ENCODE assay signal across 17 cellular contexts in the genomic region with DNA sequence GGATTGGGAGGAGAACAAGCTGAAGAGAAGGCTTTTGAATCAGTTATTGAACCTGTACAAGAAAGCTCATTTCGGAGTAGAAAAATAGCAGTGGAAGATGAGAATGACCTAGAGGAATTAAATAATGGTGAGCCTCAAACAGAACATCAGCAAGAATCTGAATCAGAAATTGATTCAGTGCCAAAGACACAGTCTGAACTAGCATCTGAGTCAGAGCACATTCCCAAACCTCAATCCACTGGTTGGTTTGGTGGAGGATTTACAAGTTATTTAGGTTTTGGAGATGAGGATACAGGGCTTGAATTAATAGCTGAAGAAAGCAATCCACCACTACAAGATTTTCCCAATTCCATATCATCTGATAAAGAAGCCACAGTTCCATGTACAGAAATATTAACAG. TPM values are rescaled to one million over a fixed set of nuclear protein-coding genes. Genes with fewer than 3 reads are reported as not detected.
DNase-seq lines count a peak whose midpoint lies in the region; ATAC-seq, FAIRE-seq and TF ChIP-seq lines count a peak whose summit lies in the region.
"Had no signal": no experiment of that assay in that cellular context is flagged by ENCODE, and none has a peak within 500 bp of the region (broad histone marks: within the 10 kb centered on the region; RNA-seq: fewer than 3 reads in every experiment).

No MANE protein-coding gene starts in this region.

- no TSS peak for BruUV-seq in MCF 10A (replicated peaks; lab: Mats Ljungman, UMichigan)

- no peaks in the 10 kb centered on the region for H3K9me3 Mint-ChIP-seq in MCF 10A (ENCODE audit: unreplicated experiment)
- H3K9me3 Mint-ChIP-seq: activated CD4-positive, alpha-beta T cell treated with anti-CD3 and anti-CD28 coated beads, Interleukin-2, amount 10 ng/mL, durations not matched to agents 7 days and 5 days; GM23338 had no signal

- no peaks in the 10 kb centered on the region for H3K4me1 ChIP-seq in breast epithelium
- H3K4me1 ChIP-seq in heart right ventricle = no peaks in the 10 kb centered on the region

- no peak overlapping the region for H3K4me3 Mint-ChIP-seq in MCF 10A (ENCODE audit: unreplicated experiment)
- H3K4me3 Mint-ChIP-seq: activated CD4-positive, alpha-beta T cell treated with anti-CD3 and anti-CD28 coated beads, Interleukin-2, amount 10 ng/mL, durations not matched to agents 7 days and 5 days; GM23338; mesothelial cell of epicardium had no signal

- CTCF ChIA-PET in MCF 10A (lab: Yijun Ruan, JAX) = interaction anchor here (0.6 to 0.9 kb wide), 4 partner anchors 21 to 137 kb away, joined by 3 read pairs; no protein-coding TSS in a partner anchor

- H3K36me3 ChIP-seq in breast epithelium = no peaks in the 10 kb centered on the region
- no peaks in the 10 kb centered on the region for H3K36me3 ChIP-seq in heart right ventricle

- peak overlapping the region; percentile 13 for H3K27ac Mint-ChIP-seq in MCF 10A (ENCODE audit: low read depth, unreplicated experiment)
- H3K27ac Mint-ChIP-seq: activated CD4-positive, alpha-beta T cell treated with anti-CD3 and anti-CD28 coated beads, Interleukin-2, amount 10 ng/mL, durations not matched to agents 7 days and 5 days; GM23338; mesothelial cell of epicardium had no signal

- ATAC-seq in GM21576 (IDR thresholded peaks at IDR 0.05; ENCODE audit: unreplicated experiment) = no peak
- ATAC-seq in heart right ventricle = no peak
- ATAC-seq: GM12878, GM23338 had no signal

- H3K4me3 ChIP-seq in breast epithelium (no peak overlapping the region), heart right ventricle (no peak overlapping the region)
- H3K4me3 ChIP-seq: GM12878, GM23338 had no signal

- TF ChIP-seq POLR2A in breast epithelium (IDR thresholded peaks at IDR 0.05) = no peak

- POLR2A ChIA-PET in MCF 10A (lab: Yijun Ruan, JAX) = interaction anchor here (0.7 to 3.5 kb wide), 5 partner anchors 10 to 133 kb away, joined by 3 to 19 read pairs (median 8); a partner anchor contains a TSS

- intact Hi-C loops in MCF 10A (cut with micrococcal nuclease) (no loop called here), breast epithelium (cut with DNase I; ENCODE audit: low total_unique reads) (no loop called here), heart right ventricle (cut with DNase I) (no loop called here)

- H3K9me3 ChIP-seq in breast epithelium = no peaks in the 10 kb centered on the region
- H3K9me3 ChIP-seq in heart right ventricle = peaks cover 0 to 2% (median 0%) of the 10 kb centered on the region in 11 donors

- peaks cover 12% of the 10 kb centered on the region for H3K4me1 Mint-ChIP-seq in MCF 10A (ENCODE audit: insufficient read depth, unreplicated experiment)
- H3K4me1 Mint-ChIP-seq: activated CD4-positive, alpha-beta T cell treated with anti-CD3 and anti-CD28 coated beads, Interleukin-2, amount 10 ng/mL, durations not matched to agents 7 days and 5 days; GM23338 had no signal

- WGBS in heart right ventricle, 2 donors = 90 to 93% methylated on average over 1 of the region's 1 CpG

- no peaks in the 10 kb centered on the region for H3K27me3 ChIP-seq in breast epithelium
- H3K27me3 ChIP-seq in heart right ventricle = peaks cover 0 to 9% (median 0%) of the 10 kb centered on the region in 7 donors

- no peak for FAIRE-seq in urothelium cell line (lab: Jason Lieb, UNC)
- FAIRE-seq: GM12878 had no signal

- no peak overlapping the region for H3K27ac ChIP-seq in breast epithelium
- H3K27ac ChIP-seq in heart right ventricle = no peak overlapping the region

- no peaks in the 10 kb centered on the region for H3K27me3 Mint-ChIP-seq in MCF 10A (ENCODE audit: insufficient read depth, unreplicated experiment)

- H3K36me3 Mint-ChIP-seq in MCF 10A (ENCODE audit: insufficient read depth, unreplicated experiment) = no peaks in the 10 kb centered on the region
- H3K36me3 Mint-ChIP-seq: mesothelial cell of epicardium had no signal

- peak; percentile 73 for DNase-seq in MCF 10A (ENCODE audit: unreplicated experiment)
- DNase-seq in breast epithelium (ENCODE audit: low spot score in 2 of 2) = no peak
- peak; percentile 10 for DNase-seq in T1000 (lab: John Stamatoyannopoulos, UW)
- DNase-seq in fibroblast of peridontal ligament (ENCODE audit: extremely low read depth) = peak; percentile 96
- peak; percentile 63 for DNase-seq in urothelium cell line (ENCODE audit: low spot score)
- no peak for DNase-seq in heart right ventricle
- DNase-seq in HUDEP-2 (lab: John Stamatoyannopoulos, UW; ENCODE audit: unreplicated experiment in 76 of 76) = no peak
- DNase-seq: 8988T; activated CD4-positive, alpha-beta T cell treated with anti-CD3 and anti-CD28 coated beads, Interleukin-2, amount 10 ng/mL, durations not matched to agents 7 days and 5 days; aorta; posterior cingulate gyrus; T-helper 2 cell; trophoblast cell had no signal

- TF ChIP-seq CTCF in MCF 10A (IDR thresholded peaks at IDR 0.05; ENCODE audit: unreplicated experiment) = no peak
- TF ChIP-seq CTCF in breast epithelium (IDR thresholded peaks at IDR 0.05) = no peak
- TF ChIP-seq CTCF in heart right ventricle (IDR thresholded peaks at IDR 0.05) = no peak

RNA-seq across cellular contexts. Expression of a gene that starts 13.5 kb away (rescaled TPM):
- total RNA-seq in MCF 10A (2022) (63.2 and 72.9 TPM in 2 replicates), breast epithelium (10 to 100 TPM; 19.5 to 37.0 (median 23.3) TPM), heart right ventricle (10 to 100 TPM; 17.8 to 34.2 (median 22.3) TPM)
- 10 to 100 TPM in 1 of 2 donors, 1 to 10 TPM in 1; 8.0 to 34.6 TPM for polyA plus RNA-seq in heart right ventricle

Comparison
In these comparisons a context has a peak if more than half of its experiments do, and no peak if none do; other contexts are left out.
1. DNase-seq: peak in MCF 10A (single experiment), T1000 (single experiment), fibroblast of peridontal ligament (single experiment) and urothelium cell line (single experiment); none in breast epithelium (0 of 2), heart right ventricle (0 of 2) and HUDEP-2 (0 of 76).